1 cellular context compared by ENCODE assay signal in genomic region chr15:52295421-52295991, GRCh38.
TF ChIP-seq lines count a peak whose summit lies in the region.

A gene with protein sequence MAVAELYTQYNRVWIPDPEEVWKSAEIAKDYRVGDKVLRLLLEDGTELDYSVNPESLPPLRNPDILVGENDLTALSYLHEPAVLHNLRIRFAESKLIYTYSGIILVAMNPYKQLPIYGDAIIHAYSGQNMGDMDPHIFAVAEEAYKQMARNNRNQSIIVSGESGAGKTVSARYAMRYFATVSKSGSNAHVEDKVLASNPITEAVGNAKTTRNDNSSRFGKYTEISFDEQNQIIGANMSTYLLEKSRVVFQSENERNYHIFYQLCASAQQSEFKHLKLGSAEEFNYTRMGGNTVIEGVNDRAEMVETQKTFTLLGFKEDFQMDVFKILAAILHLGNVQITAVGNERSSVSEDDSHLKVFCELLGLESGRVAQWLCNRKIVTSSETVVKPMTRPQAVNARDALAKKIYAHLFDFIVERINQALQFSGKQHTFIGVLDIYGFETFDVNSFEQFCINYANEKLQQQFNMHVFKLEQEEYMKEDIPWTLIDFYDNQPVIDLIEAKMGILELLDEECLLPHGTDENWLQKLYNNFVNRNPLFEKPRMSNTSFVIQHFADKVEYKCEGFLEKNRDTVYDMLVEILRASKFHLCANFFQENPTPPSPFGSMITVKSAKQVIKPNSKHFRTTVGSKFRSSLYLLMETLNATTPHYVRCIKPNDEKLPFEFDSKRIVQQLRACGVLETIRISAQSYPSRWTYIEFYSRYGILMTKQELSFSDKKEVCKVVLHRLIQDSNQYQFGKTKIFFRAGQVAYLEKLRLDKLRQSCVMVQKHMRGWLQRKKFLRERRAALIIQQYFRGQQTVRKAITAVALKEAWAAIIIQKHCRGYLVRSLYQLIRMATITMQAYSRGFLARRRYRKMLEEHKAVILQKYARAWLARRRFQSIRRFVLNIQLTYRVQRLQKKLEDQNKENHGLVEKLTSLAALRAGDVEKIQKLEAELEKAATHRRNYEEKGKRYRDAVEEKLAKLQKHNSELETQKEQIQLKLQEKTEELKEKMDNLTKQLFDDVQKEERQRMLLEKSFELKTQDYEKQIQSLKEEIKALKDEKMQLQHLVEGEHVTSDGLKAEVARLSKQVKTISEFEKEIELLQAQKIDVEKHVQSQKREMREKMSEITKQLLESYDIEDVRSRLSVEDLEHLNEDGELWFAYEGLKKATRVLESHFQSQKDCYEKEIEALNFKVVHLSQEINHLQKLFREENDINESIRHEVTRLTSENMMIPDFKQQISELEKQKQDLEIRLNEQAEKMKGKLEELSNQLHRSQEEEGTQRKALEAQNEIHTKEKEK (N-terminal part only) (minus strand): TSS chr15:52295804. CDS start chr15:52295636, 168 bp downstream.

TF ChIP-seq in HepG2, 621 proteins besides CTCF, POLR2A, EP300 and RAD21 (continued from another document and continues in another):
- TF ChIP-seq, protein P1, sequence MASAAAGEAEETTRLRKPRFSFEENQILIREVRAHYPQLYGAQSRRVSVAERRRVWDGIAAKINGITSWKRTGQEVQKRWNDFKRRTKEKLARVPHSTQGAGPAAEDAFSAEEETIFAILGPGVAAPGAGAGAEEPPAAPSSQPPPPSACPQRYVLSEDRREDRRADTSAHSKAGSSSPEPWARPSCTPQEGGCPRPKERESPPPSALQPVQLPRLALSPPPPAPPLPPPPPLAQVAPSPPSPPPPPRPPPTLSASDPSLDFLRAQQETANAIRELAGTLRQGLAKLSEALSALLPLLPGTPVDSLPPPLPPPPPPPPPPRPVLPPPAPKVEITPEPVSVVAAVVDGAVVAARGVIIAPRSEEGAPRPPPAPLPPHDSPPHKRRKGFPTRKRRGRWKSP (CRISPR knock-in tag; IDR thresholded peaks at IDR 0.05) = 0 out of 2 replicates have a peak, but pooled peaks have one; percentile 2
- TF ChIP-seq ZNF674 (CRISPR knock-in tag; IDR thresholded peaks at IDR 0.05; ENCODE audit: low read depth) = no peak
- TF ChIP-seq JUN (CRISPR knock-in tag; IDR thresholded peaks at IDR 0.05) = no peak
- TF ChIP-seq SOX6 (IDR thresholded peaks at IDR 0.05) = no peak
- peak; percentile 66 for TF ChIP-seq SOX6 (CRISPR knock-in tag; IDR thresholded peaks at IDR 0.05)
- TF ChIP-seq GABPB1 (CRISPR knock-in tag; IDR thresholded peaks at IDR 0.05) = peak; percentile 74; the same call in 1 of the 2 replicates
- 0 out of 2 replicates have a peak, but pooled peaks have one; percentile 61 for TF ChIP-seq TOPORS (CRISPR knock-in tag; IDR thresholded peaks at IDR 0.05)
- TF ChIP-seq HES4 (CRISPR knock-in tag; IDR thresholded peaks at IDR 0.05; ENCODE audit: borderline replicate concordance) = no peak
- peak; percentile 90 for TF ChIP-seq ZMYM4 (CRISPR knock-in tag; IDR thresholded peaks at IDR 0.05)
- TF ChIP-seq ZNF644 (CRISPR knock-in tag; IDR thresholded peaks at IDR 0.05; ENCODE audit: low read depth) = peak; percentile 83
- 0 out of 2 replicates have a peak, but pooled peaks have one; percentile 34 for TF ChIP-seq RNF2 (conservative IDR thresholded peaks at IDR 0.05; ENCODE audit: low read depth)
- peak; percentile 89 for TF ChIP-seq ZEB1 (IDR thresholded peaks at IDR 0.05; ENCODE audit: insufficient replicate concordance, low read depth)
- no peak for TF ChIP-seq ZNF431 (CRISPR knock-in tag; IDR thresholded peaks at IDR 0.05; ENCODE audit: borderline replicate concordance, low read depth)
- peak; percentile 62 for TF ChIP-seq ZNF883 (CRISPR knock-in tag; IDR thresholded peaks at IDR 0.05; ENCODE audit: not compliant biosample characterization)
- peak; percentile 36; the same call in 1 of the 2 replicates for TF ChIP-seq ZNF768 (CRISPR knock-in tag; IDR thresholded peaks at IDR 0.05)
- TF ChIP-seq HOXA3 (CRISPR knock-in tag; IDR thresholded peaks at IDR 0.05) = peak; percentile 74; the same call in 1 of the 2 replicates
- TF ChIP-seq PHF8 (CRISPR knock-in tag; IDR thresholded peaks at IDR 0.05) = peak; percentile 88
- TF ChIP-seq MEIS2 (CRISPR knock-in tag; IDR thresholded peaks at IDR 0.05) = no peak
- peak; percentile 88 for TF ChIP-seq NFYB (CRISPR knock-in tag; IDR thresholded peaks at IDR 0.05)
- TF ChIP-seq, protein P2, sequence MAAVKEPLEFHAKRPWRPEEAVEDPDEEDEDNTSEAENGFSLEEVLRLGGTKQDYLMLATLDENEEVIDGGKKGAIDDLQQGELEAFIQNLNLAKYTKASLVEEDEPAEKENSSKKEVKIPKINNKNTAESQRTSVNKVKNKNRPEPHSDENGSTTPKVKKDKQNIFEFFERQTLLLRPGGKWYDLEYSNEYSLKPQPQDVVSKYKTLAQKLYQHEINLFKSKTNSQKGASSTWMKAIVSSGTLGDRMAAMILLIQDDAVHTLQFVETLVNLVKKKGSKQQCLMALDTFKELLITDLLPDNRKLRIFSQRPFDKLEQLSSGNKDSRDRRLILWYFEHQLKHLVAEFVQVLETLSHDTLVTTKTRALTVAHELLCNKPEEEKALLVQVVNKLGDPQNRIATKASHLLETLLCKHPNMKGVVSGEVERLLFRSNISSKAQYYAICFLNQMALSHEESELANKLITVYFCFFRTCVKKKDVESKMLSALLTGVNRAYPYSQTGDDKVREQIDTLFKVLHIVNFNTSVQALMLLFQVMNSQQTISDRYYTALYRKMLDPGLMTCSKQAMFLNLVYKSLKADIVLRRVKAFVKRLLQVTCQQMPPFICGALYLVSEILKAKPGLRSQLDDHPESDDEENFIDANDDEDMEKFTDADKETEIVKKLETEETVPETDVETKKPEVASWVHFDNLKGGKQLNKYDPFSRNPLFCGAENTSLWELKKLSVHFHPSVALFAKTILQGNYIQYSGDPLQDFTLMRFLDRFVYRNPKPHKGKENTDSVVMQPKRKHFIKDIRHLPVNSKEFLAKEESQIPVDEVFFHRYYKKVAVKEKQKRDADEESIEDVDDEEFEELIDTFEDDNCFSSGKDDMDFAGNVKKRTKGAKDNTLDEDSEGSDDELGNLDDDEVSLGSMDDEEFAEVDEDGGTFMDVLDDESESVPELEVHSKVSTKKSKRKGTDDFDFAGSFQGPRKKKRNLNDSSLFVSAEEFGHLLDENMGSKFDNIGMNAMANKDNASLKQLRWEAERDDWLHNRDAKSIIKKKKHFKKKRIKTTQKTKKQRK (IDR thresholded peaks at IDR 0.05; ENCODE audit: low read length) = no peak
- TF ChIP-seq, protein P3, sequence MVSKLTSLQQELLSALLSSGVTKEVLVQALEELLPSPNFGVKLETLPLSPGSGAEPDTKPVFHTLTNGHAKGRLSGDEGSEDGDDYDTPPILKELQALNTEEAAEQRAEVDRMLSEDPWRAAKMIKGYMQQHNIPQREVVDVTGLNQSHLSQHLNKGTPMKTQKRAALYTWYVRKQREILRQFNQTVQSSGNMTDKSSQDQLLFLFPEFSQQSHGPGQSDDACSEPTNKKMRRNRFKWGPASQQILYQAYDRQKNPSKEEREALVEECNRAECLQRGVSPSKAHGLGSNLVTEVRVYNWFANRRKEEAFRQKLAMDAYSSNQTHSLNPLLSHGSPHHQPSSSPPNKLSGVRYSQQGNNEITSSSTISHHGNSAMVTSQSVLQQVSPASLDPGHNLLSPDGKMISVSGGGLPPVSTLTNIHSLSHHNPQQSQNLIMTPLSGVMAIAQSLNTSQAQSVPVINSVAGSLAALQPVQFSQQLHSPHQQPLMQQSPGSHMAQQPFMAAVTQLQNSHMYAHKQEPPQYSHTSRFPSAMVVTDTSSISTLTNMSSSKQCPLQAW (CRISPR knock-in tag; IDR thresholded peaks at IDR 0.05) = 0 out of 2 replicates have a peak, but pooled peaks have one; percentile 56
- TF ChIP-seq YY1 (IDR thresholded peaks at IDR 0.05; ENCODE audit: insufficient read depth, insufficient replicate concordance, low read depth, low read length) = peak; percentile 85
- 0 out of 2 replicates have a peak, but pooled peaks have one; percentile 44 for TF ChIP-seq KLF9 (CRISPR knock-in tag; IDR thresholded peaks at IDR 0.05; ENCODE audit: low read depth)
- TF ChIP-seq NBN (conservative IDR thresholded peaks at IDR 0.05) = no peak
- TF ChIP-seq, protein P4, sequence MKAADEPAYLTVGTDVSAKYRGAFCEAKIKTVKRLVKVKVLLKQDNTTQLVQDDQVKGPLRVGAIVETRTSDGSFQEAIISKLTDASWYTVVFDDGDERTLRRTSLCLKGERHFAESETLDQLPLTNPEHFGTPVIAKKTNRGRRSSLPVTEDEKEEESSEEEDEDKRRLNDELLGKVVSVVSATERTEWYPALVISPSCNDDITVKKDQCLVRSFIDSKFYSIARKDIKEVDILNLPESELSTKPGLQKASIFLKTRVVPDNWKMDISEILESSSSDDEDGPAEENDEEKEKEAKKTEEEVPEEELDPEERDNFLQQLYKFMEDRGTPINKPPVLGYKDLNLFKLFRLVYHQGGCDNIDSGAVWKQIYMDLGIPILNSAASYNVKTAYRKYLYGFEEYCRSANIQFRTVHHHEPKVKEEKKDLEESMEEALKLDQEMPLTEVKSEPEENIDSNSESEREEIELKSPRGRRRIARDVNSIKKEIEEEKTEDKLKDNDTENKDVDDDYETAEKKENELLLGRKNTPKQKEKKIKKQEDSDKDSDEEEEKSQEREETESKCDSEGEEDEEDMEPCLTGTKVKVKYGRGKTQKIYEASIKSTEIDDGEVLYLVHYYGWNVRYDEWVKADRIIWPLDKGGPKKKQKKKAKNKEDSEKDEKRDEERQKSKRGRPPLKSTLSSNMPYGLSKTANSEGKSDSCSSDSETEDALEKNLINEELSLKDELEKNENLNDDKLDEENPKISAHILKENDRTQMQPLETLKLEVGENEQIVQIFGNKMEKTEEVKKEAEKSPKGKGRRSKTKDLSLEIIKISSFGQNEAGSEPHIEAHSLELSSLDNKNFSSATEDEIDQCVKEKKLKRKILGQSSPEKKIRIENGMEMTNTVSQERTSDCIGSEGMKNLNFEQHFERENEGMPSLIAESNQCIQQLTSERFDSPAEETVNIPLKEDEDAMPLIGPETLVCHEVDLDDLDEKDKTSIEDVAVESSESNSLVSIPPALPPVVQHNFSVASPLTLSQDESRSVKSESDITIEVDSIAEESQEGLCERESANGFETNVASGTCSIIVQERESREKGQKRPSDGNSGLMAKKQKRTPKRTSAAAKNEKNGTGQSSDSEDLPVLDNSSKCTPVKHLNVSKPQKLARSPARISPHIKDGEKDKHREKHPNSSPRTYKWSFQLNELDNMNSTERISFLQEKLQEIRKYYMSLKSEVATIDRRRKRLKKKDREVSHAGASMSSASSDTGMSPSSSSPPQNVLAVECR (CRISPR knock-in tag; IDR thresholded peaks at IDR 0.05; ENCODE audit: borderline replicate concordance) = peak; percentile 71
- TF ChIP-seq PAF1 (CRISPR knock-in tag; IDR thresholded peaks at IDR 0.05) = no peak
- TF ChIP-seq MAFK (conservative IDR thresholded peaks at IDR 0.05 in 1 of 2, IDR thresholded peaks at IDR 0.05 in 1 of 2; ENCODE audit: low read length in 2 of 2) = no peak
- 0 out of 2 replicates have a peak, but pooled peaks have one; percentile 54 for TF ChIP-seq BRD4 (CRISPR knock-in tag; IDR thresholded peaks at IDR 0.05)
- TF ChIP-seq PLRG1 (conservative IDR thresholded peaks at IDR 0.05) = no peak
- no peak for TF ChIP-seq MLX (CRISPR knock-in tag; IDR thresholded peaks at IDR 0.05)
- peak; percentile 72; the same call in 1 of the 2 replicates for TF ChIP-seq ZNF558 (CRISPR knock-in tag; IDR thresholded peaks at IDR 0.05; ENCODE audit: borderline replicate concordance)
- TF ChIP-seq, protein P5, sequence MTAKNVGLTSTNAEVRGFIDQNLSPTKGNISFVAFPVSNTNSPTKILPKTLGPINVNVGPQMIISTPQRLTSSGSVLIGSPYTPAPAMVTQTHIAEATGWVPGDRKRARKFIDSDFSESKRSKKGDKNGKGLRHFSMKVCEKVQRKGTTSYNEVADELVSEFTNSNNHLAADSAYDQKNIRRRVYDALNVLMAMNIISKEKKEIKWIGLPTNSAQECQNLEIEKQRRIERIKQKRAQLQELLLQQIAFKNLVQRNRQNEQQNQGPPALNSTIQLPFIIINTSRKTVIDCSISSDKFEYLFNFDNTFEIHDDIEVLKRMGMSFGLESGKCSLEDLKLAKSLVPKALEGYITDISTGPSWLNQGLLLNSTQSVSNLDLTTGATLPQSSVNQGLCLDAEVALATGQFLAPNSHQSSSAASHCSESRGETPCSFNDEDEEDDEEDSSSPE (CRISPR knock-in tag; IDR thresholded peaks at IDR 0.05) = peak; percentile 95
- no peak for TF ChIP-seq CCDC6 (CRISPR knock-in tag; IDR thresholded peaks at IDR 0.05)
- TF ChIP-seq ZNF142 (CRISPR knock-in tag; IDR thresholded peaks at IDR 0.05) = 0 out of 2 replicates have a peak, but pooled peaks have one; percentile 62
- TF ChIP-seq ZFAT (CRISPR knock-in tag; conservative IDR thresholded peaks at IDR 0.05) = 0 out of 2 replicates have a peak, but pooled peaks have one; percentile 36
